12 cellular contexts compared by ENCODE assay signal in genomic region chr15:60426870-60427528, GRCh38. TPM values are rescaled to one million over a fixed set of nuclear protein-coding genes. Genes with fewer than 3 reads are reported as not detected.
DNase-seq lines count a peak whose midpoint lies in the region; ATAC-seq and TF ChIP-seq lines count a peak whose summit lies in the region.
"Had no signal": no experiment of that assay in that cellular context is flagged by ENCODE, and none has a peak within 500 bp of the region (broad histone marks: within the 10 kb centered on the region; RNA-seq: fewer than 3 reads in every experiment).

No MANE protein-coding gene starts in this region.

- TF ChIP-seq CTCF in BJ (IDR thresholded peaks at IDR 0.05; ENCODE audit: insufficient read depth, low read depth, low read length): no peak
- no peak for TF ChIP-seq CTCF in psoas muscle (IDR thresholded peaks at IDR 0.05)

- intact Hi-C loops in psoas muscle (cut with DNase I): no loop called here

- H3K4me3 ChIP-seq in BJ (ENCODE audit: low read depth, low read length): no peak overlapping the region
- no peak overlapping the region for H3K4me3 ChIP-seq in psoas muscle
- H3K4me3 ChIP-seq: BLaER1 had no signal

- H3K27ac Mint-ChIP-seq in T-helper 17 cell: peak overlapping the region; percentile 27
- H3K27ac Mint-ChIP-seq: WTC11 had no signal

- H3K9me3 ChIP-seq in T-helper 17 cell (ENCODE audit: control insufficient read depth, low read length, poor library complexity, severe bottlenecking) (no peaks in the 10 kb centered on the region), psoas muscle (no peaks in the 10 kb centered on the region)
- H3K9me3 ChIP-seq: BLaER1 had no signal

- H3K36me3 Mint-ChIP-seq in T-helper 17 cell (ENCODE audit: low read depth): peaks cover 7% of the 10 kb centered on the region

- ATAC-seq in T-helper 17 cell: no peak
- ATAC-seq in psoas muscle: peak; percentile 57 to 81 (median 74)
- no peak for ATAC-seq in GM18511 (IDR thresholded peaks at IDR 0.05; ENCODE audit: unreplicated experiment)
- no peak for ATAC-seq in HG03108 (IDR thresholded peaks at IDR 0.05; ENCODE audit: unreplicated experiment)
- ATAC-seq: WTC11 had no signal

- no peak overlapping the region for H3K4me3 Mint-ChIP-seq in T-helper 17 cell
- H3K4me3 Mint-ChIP-seq: WTC11 had no signal

- H3K27ac ChIP-seq in psoas muscle: peak overlapping the region; percentile 13
- H3K27ac ChIP-seq: BLaER1 had no signal

- H3K27me3 Mint-ChIP-seq in T-helper 17 cell: no peaks in the 10 kb centered on the region

- CTCF ChIA-PET in BJ (lab: Yijun Ruan, JAX): interaction anchor here (1.5 kb wide), 1 partner anchor 16 kb away, joined by 4 read pairs; no protein-coding TSS in a partner anchor

- DNase-seq in BJ (ENCODE audit: low read depth) (peak; percentile 92), T-helper 17 cell (no peak), fibroblast of the conjunctiva (ENCODE audit: low read depth) (peak; percentile 73), psoas muscle (no peak), foreskin melanocyte (no peak)
- no peak for DNase-seq in stimulated activated CD4-positive, alpha-beta T cell treated with anti-CD3 and anti-CD28 coated beads, Interleukin-4, amount 100 ng/mL, for 4 hours
- DNase-seq: cerebellar nuclear complex, NCI-H187 treated with DMSO at 0.1 percent for 48 hours had no signal

- H3K36me3 ChIP-seq in BJ (ENCODE audit: control insufficient read depth, insufficient read depth, low read length) (no peaks in the 10 kb centered on the region), psoas muscle (ENCODE audit: insufficient read depth in 1 of 2, low read depth in 1 of 2) (peaks cover 0 to 56% of the 10 kb centered on the region in 2 donors)

- H3K4me1 ChIP-seq in psoas muscle: peaks cover 9% of the 10 kb centered on the region

- WGBS in psoas muscle, 3 donors: 54 to 62% (median 60%) methylated on average over 3 of the region's 3 CpGs

- POLR2A ChIA-PET in BJ (lab: Charles Lee): no interaction called here

- no peaks in the 10 kb centered on the region for H3K27me3 ChIP-seq in BJ (ENCODE audit: control insufficient read depth, insufficient read depth, low read length)
- H3K27me3 ChIP-seq in psoas muscle (ENCODE audit: insufficient read depth in 3 of 3, low read length in 2 of 3): no peaks in the 10 kb centered on the region
- H3K27me3 ChIP-seq: BLaER1 had no signal

- H3K4me1 Mint-ChIP-seq in T-helper 17 cell: peaks cover 8% of the 10 kb centered on the region

RNA-seq across cellular contexts. Expression of gene ANXA2, which starts 29.2 kb away (rescaled TPM):
- polyA plus RNA-seq in BJ (2011; rRNA removed) (5,886 and 6,474 TPM in 2 replicates), psoas muscle (1,000 to 10,000 TPM in 1 of 3 donors, 100 to 1,000 TPM in 2; 320 to 2,117 (median 350) TPM)
- polyA minus RNA-seq in BJ (2011; rRNA and poly(A)+ RNA removed): 2,251 and 4,059 TPM in 2 replicates
- total RNA-seq in T-helper 17 cell (100 to 1,000 TPM; 186 to 190 TPM), psoas muscle (100 to 1,000 TPM; 140 to 522 (median 378) TPM)

RNA-seq across cellular contexts. Expression of gene ICE2, which starts 51.9 kb away (rescaled TPM):
- polyA plus RNA-seq in BJ (2011; rRNA removed) (19.4 and 29.4 TPM in 2 replicates), psoas muscle (10 to 100 TPM in 1 of 3 donors, 1 to 10 TPM in 2; 5.2 to 12.5 (median 6.6) TPM)
- polyA minus RNA-seq in BJ (2011; rRNA and poly(A)+ RNA removed): 17.1 and 19.1 TPM in 2 replicates
- total RNA-seq in T-helper 17 cell (10 to 100 TPM; 32.9 to 39.8 TPM), psoas muscle (10 to 100 TPM; 20.0 to 25.9 (median 22.7) TPM)

Comparison
In these comparisons a context has a peak if more than half of its experiments do, and no peak if none do; other contexts are left out.
1. DNase-seq: peak in BJ (single experiment) and fibroblast of the conjunctiva (single experiment); none in T-helper 17 cell (0 of 3), psoas muscle (0 of 2), foreskin melanocyte (single experiment) and stimulated activated CD4-positive, alpha-beta T cell treated with anti-CD3 and anti-CD28 coated beads, Interleukin-4, amount 100 ng/mL, for 4 hours (0 of 2).
2. ATAC-seq: peak in psoas muscle (4 of 4); none in T-helper 17 cell (single experiment), GM18511 (single experiment) and HG03108 (single experiment).